8 cellular contexts compared by ENCODE assay signal in the genomic region with DNA sequence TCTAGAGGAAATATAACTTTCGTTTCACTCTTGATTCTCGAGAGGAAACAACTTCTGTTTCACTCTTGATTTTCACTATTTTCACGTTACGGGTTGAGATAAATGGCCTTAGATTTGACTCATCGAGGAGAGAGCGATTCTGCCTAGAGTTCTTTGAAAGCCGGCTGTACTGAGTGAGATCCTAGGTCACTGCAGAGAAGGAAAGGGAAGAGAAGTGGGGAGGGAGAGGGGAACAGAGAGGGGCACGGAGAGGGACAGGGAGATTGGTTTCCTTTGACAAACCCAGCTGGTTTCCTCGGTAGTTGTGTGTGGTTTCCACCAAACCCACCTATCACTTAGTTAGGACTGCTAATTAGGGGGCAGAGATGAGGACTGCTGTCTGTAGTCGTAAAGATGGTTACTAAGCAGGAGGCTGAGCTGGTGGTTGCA. TPM values are rescaled to one million over a fixed set of nuclear protein-coding genes. Genes with fewer than 3 reads are reported as not detected.
A peak's percentile ranks its signal among the peaks of the same experiment; 100 is the strongest.
DNase-seq lines count a peak whose midpoint lies in the region; ATAC-seq and TF ChIP-seq lines count a peak whose summit lies in the region.

No MANE protein-coding gene starts in this region.

- H2AFZ ChIP-seq in mammary epithelial cell (ENCODE audit: low read depth, low read length) = no peak overlapping the region

- H3K36me3 ChIP-seq in DOHH2 (ENCODE audit: control insufficient read depth, low read length) (no peaks in the 10 kb centered on the region), mammary epithelial cell (ENCODE audit: insufficient read depth, low read length) (no peaks in the 10 kb centered on the region)

- no TSS peak for BruUV-seq in mammary epithelial cell (replicated peaks; lab: Mats Ljungman, UMichigan)

- no peak overlapping the region for H3K9ac ChIP-seq in mammary epithelial cell (ENCODE audit: insufficient read depth, low read length)

- 73% methylated on average over 10 of the region's 10 CpGs for WGBS in mammary epithelial cell (ENCODE audit: low coverage, missing lambda C conversion rate)

- H3K27me3 ChIP-seq in DOHH2 (ENCODE audit: control insufficient read depth, low read length) (peaks cover 9% of the 10 kb centered on the region; the same call in 1 of the 2 replicates), mammary epithelial cell (ENCODE audit: insufficient read depth, low read length) (no peaks in the 10 kb centered on the region)

- CTCF ChIA-PET in mammary epithelial cell (lab: Charles Lee; ENCODE audit: low non-redundant PET) = no interaction called here

- in situ Hi-C loops in mammary epithelial cell (cut with MboI; ENCODE audit: low sequenced_read_pairs in 2 of 2) = loop anchor here (25.0 kb wide), 2 partner anchors 1267 to 1442 kb away; no protein-coding TSS in a partner anchor

- H3K4me2 ChIP-seq in DOHH2 (ENCODE audit: low read length) (peak overlapping the region; percentile 26; the same call in 1 of the 2 replicates), mammary epithelial cell (ENCODE audit: insufficient read depth, low read depth, low read length) (no peak overlapping the region)

- DNase-seq in coronary artery (ENCODE audit: low spot score) (no peak), mammary epithelial cell (no peak), epidermal melanocyte (ENCODE audit: insufficient read length, low spot score) (no peak), iPS-NIHi7 (ENCODE audit: extremely low spot score) (no peak)

- no peaks in the 10 kb centered on the region for H3K9me2 ChIP-seq in DOHH2 (replicated peaks; ENCODE audit: control insufficient read depth, low read length)

- intact Hi-C loops in mammary epithelial cell (cut with micrococcal nuclease) = no loop called here

- no peaks in the 10 kb centered on the region for H3K79me2 ChIP-seq in DOHH2 (ENCODE audit: control insufficient read depth, low read length)
- no peaks in the 10 kb centered on the region for H3K79me2 ChIP-seq in mammary epithelial cell (ENCODE audit: insufficient read depth, low read length)

- no peaks in the 10 kb centered on the region for H3K9me3 ChIP-seq in DOHH2 (ENCODE audit: control insufficient read depth, insufficient read depth, low read length)
- no peaks in the 10 kb centered on the region for H3K9me3 ChIP-seq in mammary epithelial cell (replicated peaks; ENCODE audit: insufficient read depth, low read length)

- dilution Hi-C loops in mammary epithelial cell (cut with HindIII; ENCODE audit: low sequenced_read_pairs) = no loop called here

- H3K4me3 ChIP-seq in DOHH2 (ENCODE audit: low read length) (no peak overlapping the region), coronary artery (peak overlapping the region; percentile 17), mammary epithelial cell (replicated peaks in 1 of 3; ENCODE audit: insufficient read depth in 1 of 3, low read depth in 2 of 3, low read length in 3 of 3) (no peak overlapping the region)

- no peaks in the 10 kb centered on the region for H3F3A ChIP-seq in DOHH2 (ENCODE audit: control insufficient read depth, insufficient read depth)

- TF ChIP-seq CTCF in DOHH2 (IDR thresholded peaks at IDR 0.05; ENCODE audit: low read depth, low read length, poor library complexity, severe bottlenecking) (no peak), coronary artery (IDR thresholded peaks at IDR 0.05) (no peak), mammary epithelial cell (conservative IDR thresholded peaks at IDR 0.05 in 1 of 2, IDR thresholded peaks at IDR 0.05 in 1 of 2; ENCODE audit: extremely low read depth in 1 of 2, insufficient read depth in 1 of 2, low read depth in 1 of 2, low read length in 2 of 2) (no peak)

- peaks cover 6% of the 10 kb centered on the region for H3K4me1 ChIP-seq in DOHH2 (ENCODE audit: control insufficient read depth, low read length)
- H3K4me1 ChIP-seq in mammary epithelial cell (ENCODE audit: insufficient read depth, low read length) = no peaks in the 10 kb centered on the region

- H4K20me1 ChIP-seq in DOHH2 (ENCODE audit: control insufficient read depth, insufficient read depth, low read depth, low read length) = no peaks in the 10 kb centered on the region
- no peaks in the 10 kb centered on the region for H4K20me1 ChIP-seq in mammary epithelial cell (ENCODE audit: insufficient read depth, low read length)

- ATAC-seq in GM19351 (IDR thresholded peaks at IDR 0.05; ENCODE audit: unreplicated experiment) = peak; percentile 56
- peak; percentile 68 for ATAC-seq in HG03135 (IDR thresholded peaks at IDR 0.05; ENCODE audit: unreplicated experiment)
- no peak for ATAC-seq in GM18861 (IDR thresholded peaks at IDR 0.05; ENCODE audit: unreplicated experiment)

- H3K27ac ChIP-seq in DOHH2 (ENCODE audit: low read depth, low read length) (no peak overlapping the region), coronary artery (no peak overlapping the region), mammary epithelial cell (ENCODE audit: insufficient read depth, low read depth, low read length) (no peak overlapping the region)

RNA-seq across cellular contexts. Expression of a gene that starts 21.6 kb away (rescaled TPM):
- 10 to 100 TPM; 10.2 to 24.7 TPM for total RNA-seq in mammary epithelial cell
- 7.0 TPM for polyA plus RNA-seq in mammary epithelial cell
- 2.0 TPM for polyA minus RNA-seq in mammary epithelial cell

RNA-seq across cellular contexts. Expression of a gene that starts 55.8 kb away (rescaled TPM):
- 10 to 100 TPM in 1 of 2 donors, 1 to 10 TPM in 1; 8.0 to 21.3 TPM for total RNA-seq in mammary epithelial cell
- 3.7 TPM for polyA plus RNA-seq in mammary epithelial cell
- polyA minus RNA-seq in mammary epithelial cell = 13.8 TPM
